25 cellular contexts compared by ENCODE assay signal in genomic region chr18:78169487-78169886, GRCh38.
DNase-seq lines count a peak whose midpoint lies in the region; ATAC-seq, FAIRE-seq and TF ChIP-seq lines count a peak whose summit lies in the region.
"Had no signal": no experiment of that assay in that cellular context is flagged by ENCODE, and none has a peak within 500 bp of the region (broad histone marks: within the 10 kb centered on the region; RNA-seq: fewer than 3 reads in every experiment).

No MANE protein-coding gene starts in this region.

- no peak overlapping the region for H3K4me3 Mint-ChIP-seq in stimulated activated naive CD8-positive, alpha-beta T cell treated with anti-CD3 and anti-CD28 coated beads, Interleukin-15, amount 100 ng/mL, for 72 hours
- H3K4me3 Mint-ChIP-seq: activated CD8-positive, alpha-beta T cell treated with anti-CD3 and anti-CD28 coated beads, Interleukin-2, amount 10 ng/mL, durations not matched to agents 7 days and 5 days; stimulated activated effector memory CD8-positive, alpha-beta T cell treated with anti-CD3 and anti-CD28 coated beads, Interleukin-12 subunit alpha, Interleukin-12 subunit beta, amount 100 ng/mL, for 72 hours had no signal

- WGBS in GM12878 (ENCODE audit: insufficient coverage, insufficient replicate concordance, low lambda C conversion rate, missing lambda C conversion rate): under 1% methylated on average over 7 of the region's 7 CpGs
- whole genome bisulfite sequencing in transverse colon (ENCODE audit: low coverage in 1 of 2), 2 donors: 17 to 34% methylated on average over 7 of the region's 7 CpGs

- H3K4me3 ChIP-seq in Karpas-422 (ENCODE audit: low read length): no peak overlapping the region
- H3K4me3 ChIP-seq in GM12878: no peak overlapping the region
- H3K4me3 ChIP-seq in colonic mucosa: no peak overlapping the region
- H3K4me3 ChIP-seq in transverse colon: no peak overlapping the region
- H3K4me3 ChIP-seq: breast epithelium, coronary artery, esophagus muscularis mucosa, lung, psoas muscle, testis had no signal

- FAIRE-seq in GM12878 (lab: Jason Lieb, UNC): no peak
- FAIRE-seq: frontal cortex, islet of Langerhans had no signal

- H3K4me2 ChIP-seq in Karpas-422 (ENCODE audit: low read depth, low read length, poor library complexity, severe bottlenecking) (no peak overlapping the region), GM12878 (ENCODE audit: control insufficient read depth, insufficient read depth) (no peak overlapping the region)

- H3K9ac ChIP-seq in Karpas-422 (ENCODE audit: low read length): no peak overlapping the region
- no peak overlapping the region for H3K9ac ChIP-seq in GM12878 (ENCODE audit: control insufficient read depth, insufficient read depth, low read length)
- no peak overlapping the region for H3K9ac ChIP-seq in colonic mucosa (ENCODE audit: low read depth in 2 of 2, low read length in 2 of 2)

- ATAC-seq in GM12878: peak; percentile 31; the same call in 2 of the 3 replicates
- ATAC-seq in stimulated activated naive CD8-positive, alpha-beta T cell treated with anti-CD3 and anti-CD28 coated beads, Interleukin-15, amount 100 ng/mL, for 72 hours: no peak
- ATAC-seq: activated CD4-positive, CD25-positive, alpha-beta regulatory T cell treated with anti-CD3 and anti-CD28 coated beads, Interleukin-2, amount 50 U/mL, for 24 hours; activated CD8-positive, alpha-beta T cell treated with anti-CD3 and anti-CD28 coated beads, Interleukin-2, amount 10 ng/mL, durations not matched to agents 7 days and 5 days; HCT116; psoas muscle; stimulated activated effector memory CD8-positive, alpha-beta T cell treated with anti-CD3 and anti-CD28 coated beads, Interleukin-12 subunit alpha, Interleukin-12 subunit beta, amount 100 ng/mL, for 72 hours had no signal

- H3K27me3 ChIP-seq in Karpas-422 (ENCODE audit: low read length) (no peaks in the 10 kb centered on the region), GM12878 (replicated peaks in 1 of 2; ENCODE audit: control insufficient read depth in 2 of 2, insufficient read depth in 2 of 2, low read length in 1 of 2) (no peaks in the 10 kb centered on the region), colonic mucosa (no peaks in the 10 kb centered on the region), transverse colon (no peaks in the 10 kb centered on the region)
- H3K27me3 ChIP-seq: breast epithelium, testis had no signal

- TF ChIP-seq POLR2A in GM12878 (IDR thresholded peaks at IDR 0.05; ENCODE audit: low read depth, low read length): no peak
- no peak for TF ChIP-seq POLR2A in transverse colon (IDR thresholded peaks at IDR 0.05)

- peaks cover 0 to 9% of the 10 kb centered on the region in 2 donors for H3K9me3 Mint-ChIP-seq in stimulated activated naive CD8-positive, alpha-beta T cell treated with anti-CD3 and anti-CD28 coated beads, Interleukin-15, amount 100 ng/mL, for 72 hours
- H3K9me3 Mint-ChIP-seq: stimulated activated effector memory CD8-positive, alpha-beta T cell treated with anti-CD3 and anti-CD28 coated beads, Interleukin-12 subunit alpha, Interleukin-12 subunit beta, amount 100 ng/mL, for 72 hours had no signal

- TF ChIP-seq EP300 in GM12878 (IDR thresholded peaks at IDR 0.05; ENCODE audit: borderline replicate concordance in 1 of 2, control insufficient read depth in 1 of 2, low read depth in 2 of 2, low read length in 2 of 2) (no peak), transverse colon (IDR thresholded peaks at IDR 0.05; ENCODE audit: low read depth) (no peak)

- H2AFZ ChIP-seq in Karpas-422 (ENCODE audit: low read length) (no peak overlapping the region), GM12878 (ENCODE audit: control insufficient read depth, low read depth, low read length) (no peak overlapping the region)

- TF ChIP-seq CTCF in GM12878 (IDR thresholded peaks at IDR 0.05 in 2 of 3, conservative IDR thresholded peaks at IDR 0.05 in 1 of 3; ENCODE audit: control insufficient read depth in 2 of 3, extremely low read depth in 1 of 3, insufficient read depth in 1 of 3, low read depth in 3 of 3, low read length in 3 of 3) (no peak), colonic mucosa (IDR thresholded peaks at IDR 0.05) (no peak), transverse colon (IDR thresholded peaks at IDR 0.05) (no peak)

- H4K20me1 ChIP-seq in Karpas-422 (ENCODE audit: insufficient read depth, low read depth, low read length) (no peaks in the 10 kb centered on the region), GM12878 (ENCODE audit: control insufficient read depth, insufficient read depth) (no peaks in the 10 kb centered on the region)

- no peak overlapping the region for H3K27ac Mint-ChIP-seq in stimulated activated naive CD8-positive, alpha-beta T cell treated with anti-CD3 and anti-CD28 coated beads, Interleukin-15, amount 100 ng/mL, for 72 hours
- H3K27ac Mint-ChIP-seq: activated CD8-positive, alpha-beta T cell treated with anti-CD3 and anti-CD28 coated beads, Interleukin-2, amount 10 ng/mL, durations not matched to agents 7 days and 5 days; stimulated activated effector memory CD8-positive, alpha-beta T cell treated with anti-CD3 and anti-CD28 coated beads, Interleukin-12 subunit alpha, Interleukin-12 subunit beta, amount 100 ng/mL, for 72 hours had no signal

- DNase-seq in CD1c-positive myeloid dendritic cell (ENCODE audit: extremely low spot score) (peak; percentile 3), Karpas-422 (peak; percentile 43), NCI-H69 (lab: John Stamatoyannopoulos, UW) (peak; percentile 95), GM12878 (ENCODE audit: low read depth, low spot score) (no peak), colonic mucosa (no peak), transverse colon (no peak), iPS-NIHi11 (ENCODE audit: low spot score) (no peak)
- DNase-seq in stimulated activated naive CD8-positive, alpha-beta T cell treated with anti-CD3 and anti-CD28 coated beads, Interleukin-15, amount 100 ng/mL, for 72 hours: no peak
- DNase-seq: ACHN; activated CD8-positive, alpha-beta T cell treated with anti-CD3 and anti-CD28 coated beads, Interleukin-2, amount 10 ng/mL, durations not matched to agents 7 days and 5 days; activated gamma-delta T cell; hippocampal formation; Kasumi-1; NCI-H1694 treated with DMSO at 0.1 percent for 48 hours; psoas muscle; testis had no signal

- H3K79me2 ChIP-seq in Karpas-422 (ENCODE audit: low read length) (no peaks in the 10 kb centered on the region), GM12878 (ENCODE audit: control insufficient read depth, insufficient read depth, low read length) (no peaks in the 10 kb centered on the region)

- H3K4me1 ChIP-seq in Karpas-422 (ENCODE audit: low read length) (peaks cover 4% of the 10 kb centered on the region; the same call in 1 of the 2 replicates), GM12878 (ENCODE audit: control insufficient read depth, insufficient read depth, low read length) (no peaks in the 10 kb centered on the region), colonic mucosa (no peaks in the 10 kb centered on the region), transverse colon (no peaks in the 10 kb centered on the region)
- H3K4me1 ChIP-seq: breast epithelium, esophagus muscularis mucosa, psoas muscle, testis had no signal

- H3K36me3 ChIP-seq in Karpas-422 (ENCODE audit: insufficient read depth, low read length) (no peaks in the 10 kb centered on the region), GM12878 (ENCODE audit: control insufficient read depth in 2 of 2, insufficient read depth in 2 of 2, low read length in 1 of 2) (no peaks in the 10 kb centered on the region), colonic mucosa (no peaks in the 10 kb centered on the region), transverse colon (no peaks in the 10 kb centered on the region)
- H3K36me3 ChIP-seq: breast epithelium, esophagus muscularis mucosa had no signal

- RAD21 ChIA-PET in GM12878 (lab: Charles Lee; ENCODE audit: unreplicated experiment): no interaction called here

- intact Hi-C loops in GM12878 (cut with micrococcal nuclease; ENCODE audit: unreplicated experiment): no loop called here
- intact Hi-C loops in colonic mucosa (cut with DNase I): no loop called here
- intact Hi-C loops in transverse colon (cut with DNase I; ENCODE audit: low total_unique reads): no loop called here

- BruUV-seq in GM12878 (replicated peaks; lab: Mats Ljungman, UMichigan): no TSS peak

- peaks cover 16% of the 10 kb centered on the region for H3K27me3 Mint-ChIP-seq in stimulated activated naive CD8-positive, alpha-beta T cell treated with anti-CD3 and anti-CD28 coated beads, Interleukin-15, amount 100 ng/mL, for 72 hours

- no peaks in the 10 kb centered on the region for H3K9me2 ChIP-seq in Karpas-422 (replicated peaks; ENCODE audit: insufficient read depth, low read length)

- no peaks in the 10 kb centered on the region for H3K4me1 Mint-ChIP-seq in stimulated activated naive CD8-positive, alpha-beta T cell treated with anti-CD3 and anti-CD28 coated beads, Interleukin-15, amount 100 ng/mL, for 72 hours
- H3K4me1 Mint-ChIP-seq: stimulated activated effector memory CD8-positive, alpha-beta T cell treated with anti-CD3 and anti-CD28 coated beads, Interleukin-12 subunit alpha, Interleukin-12 subunit beta, amount 100 ng/mL, for 72 hours had no signal

- in situ Hi-C loops in GM12878 (cut with MboI): no loop called here
- in situ Hi-C loops in transverse colon (cut with MboI; ENCODE audit: low pct_ligation_motif_present in 1 of 4, low pct_unique_long_range_greater_than_20kb in 1 of 4, low sequenced_read_pairs in 3 of 4): loop anchor here in 1 of 4 donors (25.0 kb wide), 1 partner anchor 1882 kb away; no protein-coding TSS in a partner anchor

- POLR2A ChIA-PET in GM12878 (lab: Charles Lee): no interaction called here

- H3K27ac ChIP-seq in Karpas-422 (ENCODE audit: low read length): no peak overlapping the region
- H3K27ac ChIP-seq in GM12878 (ENCODE audit: control insufficient read depth, insufficient read depth): no peak overlapping the region
- H3K27ac ChIP-seq in colonic mucosa: no peak overlapping the region
- no peak overlapping the region for H3K27ac ChIP-seq in transverse colon
- H3K27ac ChIP-seq: breast epithelium, coronary artery, esophagus muscularis mucosa, psoas muscle, testis had no signal

- no peaks in the 10 kb centered on the region for H3K9me3 ChIP-seq in Karpas-422 (ENCODE audit: low read length)
- H3K9me3 ChIP-seq in GM12878 (replicated peaks; ENCODE audit: control insufficient read depth, insufficient read depth, low read length): no peaks in the 10 kb centered on the region; the same call in 2 of the 3 replicates
- H3K9me3 ChIP-seq in colonic mucosa: no peaks in the 10 kb centered on the region
- no peaks in the 10 kb centered on the region for H3K9me3 ChIP-seq in transverse colon
- H3K9me3 ChIP-seq: breast epithelium, esophagus muscularis mucosa, psoas muscle, testis had no signal

- SMC1A ChIA-PET in GM12878 (lab: Charles Lee; ENCODE audit: uncharacterized antibody, unreplicated experiment): no interaction called here

- TF ChIP-seq RAD21 in GM12878 (IDR thresholded peaks at IDR 0.05; ENCODE audit: insufficient read depth, low read depth, low read length): no peak

- CTCF ChIA-PET in GM12878 (lab: Yijun Ruan, JAX): interaction anchor here (1.0 kb wide), 1 partner anchor 18 kb away, joined by 3 read pairs; no protein-coding TSS in a partner anchor

TF ChIP-seq in GM12878, 131 proteins besides CTCF, POLR2A, EP300 and RAD21 (continues in another document):
- TF ChIP-seq IKZF2 (IDR thresholded peaks at IDR 0.05): no peak
- TF ChIP-seq KLF5 (IDR thresholded peaks at IDR 0.05; ENCODE audit: partially characterized antibody): no peak
- peak; percentile 19 for TF ChIP-seq MEF2B (IDR thresholded peaks at IDR 0.05; ENCODE audit: partially characterized antibody, poor library complexity, severe bottlenecking)
- TF ChIP-seq ZNF24 (IDR thresholded peaks at IDR 0.05): no peak

Comparison
In these comparisons a context has a peak if more than half of its experiments do, and no peak if none do; other contexts are left out.
1. DNase-seq: peak in CD1c-positive myeloid dendritic cell (single experiment), Karpas-422 (single experiment) and NCI-H69 (single experiment); none in GM12878 (single experiment), colonic mucosa (single experiment), transverse colon (single experiment), stimulated activated naive CD8-positive, alpha-beta T cell treated with anti-CD3 and anti-CD28 coated beads, Interleukin-15, amount 100 ng/mL, for 72 hours (0 of 2) and iPS-NIHi11 (single experiment).